ENCODE assay signal across 8 cellular contexts in the genomic region with DNA sequence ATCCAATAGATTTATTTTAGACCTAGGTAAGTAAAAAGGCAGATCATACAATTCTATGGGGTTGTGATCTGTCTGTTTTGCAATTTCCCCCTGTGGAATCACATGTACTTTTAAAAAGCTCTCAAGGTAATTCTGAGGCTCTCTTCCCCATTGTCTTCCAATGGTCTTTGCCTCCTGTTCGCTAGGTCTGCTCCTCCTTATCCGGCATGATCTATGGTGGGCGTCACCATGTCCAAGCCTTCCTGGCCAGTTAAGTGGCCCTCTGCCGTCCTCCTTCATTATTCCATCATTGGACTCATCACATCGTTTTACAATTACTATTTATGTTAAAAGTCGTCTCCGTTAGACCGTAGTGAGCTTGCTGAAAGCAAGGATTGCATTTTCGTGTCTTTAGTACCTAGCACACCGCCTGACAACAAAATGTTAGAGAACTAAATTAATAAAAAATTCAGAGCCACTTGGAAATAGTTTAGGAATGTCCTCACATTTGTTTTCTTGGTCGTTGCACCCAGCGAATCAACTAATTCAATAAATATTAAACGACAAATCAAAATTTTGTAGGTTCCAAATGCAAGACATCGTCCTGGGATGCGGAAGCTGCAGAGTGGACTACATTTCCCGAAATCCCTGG.
DNase-seq lines count a peak whose midpoint lies in the region; ATAC-seq lines count a peak whose summit lies in the region.

No MANE protein-coding gene starts in this region.

- H3K4me1 Mint-ChIP-seq in stimulated activated effector memory CD8-positive, alpha-beta T cell treated with anti-CD3 and anti-CD28 coated beads, Interleukin-12 subunit alpha, Interleukin-12 subunit beta, amount 100 ng/mL, for 72 hours = peaks cover 12% of the 10 kb centered on the region

- no peaks in the 10 kb centered on the region for H3K27me3 ChIP-seq in HAP-1 (ENCODE audit: low read depth)

- H3K27ac Mint-ChIP-seq in stimulated activated effector memory CD8-positive, alpha-beta T cell treated with anti-CD3 and anti-CD28 coated beads, Interleukin-12 subunit alpha, Interleukin-12 subunit beta, amount 100 ng/mL, for 72 hours = peak overlapping the region; percentile 93

- H3K27ac ChIP-seq in angular gyrus (ENCODE audit: low read depth, low read length) = peak overlapping the region; percentile 98

- peak overlapping the region; percentile 42 for H3K4me3 ChIP-seq in HAP-1

- H3K4me1 ChIP-seq in HAP-1 = peaks cover 5% of the 10 kb centered on the region

- H3K9me3 ChIP-seq in HAP-1 = no peaks in the 10 kb centered on the region

- H3K4me3 Mint-ChIP-seq in stimulated activated effector memory CD8-positive, alpha-beta T cell treated with anti-CD3 and anti-CD28 coated beads, Interleukin-12 subunit alpha, Interleukin-12 subunit beta, amount 100 ng/mL, for 72 hours = peak overlapping the region; percentile 86

- in situ Hi-C loops in HAP-1 (cut with MboI; ENCODE audit: low sequenced_read_pairs) = no loop called here

- peaks cover 23% of the 10 kb centered on the region for H3K36me3 Mint-ChIP-seq in stimulated activated effector memory CD8-positive, alpha-beta T cell treated with anti-CD3 and anti-CD28 coated beads, Interleukin-12 subunit alpha, Interleukin-12 subunit beta, amount 100 ng/mL, for 72 hours

- no peaks in the 10 kb centered on the region for H3K9me3 Mint-ChIP-seq in stimulated activated effector memory CD8-positive, alpha-beta T cell treated with anti-CD3 and anti-CD28 coated beads, Interleukin-12 subunit alpha, Interleukin-12 subunit beta, amount 100 ng/mL, for 72 hours

- no peaks in the 10 kb centered on the region for H3K36me3 ChIP-seq in HAP-1 (replicated peaks)

- peak; percentile 69 for DNase-seq in DMS79 treated with DMSO at 0.1 percent for 48 hours (lab: John Stamatoyannopoulos, UW)
- DNase-seq in HAP-1 (ENCODE audit: low spot score in 2 of 2) = peak in 1 of 2 experiments; percentile 65
- DNase-seq in NCI-H748 treated with DMSO at 0.1 percent for 48 hours (lab: John Stamatoyannopoulos, UW) = peak; percentile 79
- peak; percentile 18 for DNase-seq in iPS-NIHi11 (ENCODE audit: low spot score)
- DNase-seq in stimulated activated effector memory CD8-positive, alpha-beta T cell treated with anti-CD3 and anti-CD28 coated beads, Interleukin-12 subunit alpha, Interleukin-12 subunit beta, amount 100 ng/mL, for 72 hours (ENCODE audit: low spot score in 2 of 2) = peak in 1 of 2 donors; percentile 57
- no peak for DNase-seq in stimulated activated CD4-positive, alpha-beta T cell treated with anti-CD3 and anti-CD28 coated beads, Interleukin-4, amount 100 ng/mL, for 24 hours

- no peak for ATAC-seq in stimulated activated effector memory CD8-positive, alpha-beta T cell treated with anti-CD3 and anti-CD28 coated beads, Interleukin-12 subunit alpha, Interleukin-12 subunit beta, amount 100 ng/mL, for 72 hours
- ATAC-seq in GM18498 (IDR thresholded peaks at IDR 0.05; ENCODE audit: unreplicated experiment) = no peak
